26 cellular contexts compared by ENCODE assay signal in the genomic region with DNA sequence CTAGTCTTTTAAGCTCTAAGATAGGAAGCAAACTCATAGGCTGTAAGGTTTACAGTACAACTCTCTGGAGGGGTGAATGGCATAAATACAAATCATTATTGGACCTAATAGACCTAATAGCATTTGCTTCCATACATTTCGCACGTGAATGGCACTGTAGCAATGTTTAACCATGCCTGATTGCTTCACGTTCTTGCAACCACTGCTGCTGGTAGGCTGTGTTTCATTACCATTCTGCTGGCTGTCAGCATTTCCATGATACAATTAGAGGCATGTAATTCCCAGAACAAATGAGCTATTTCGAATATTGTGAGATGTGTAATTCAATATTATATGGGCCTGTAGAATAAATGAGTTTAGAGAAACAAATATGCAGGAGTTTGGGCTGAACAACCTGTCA.
"Had no signal": no experiment of that assay in that cellular context is flagged by ENCODE, and none has a peak within 500 bp of the region (broad histone marks: within the 10 kb centered on the region; RNA-seq: fewer than 3 reads in every experiment).

No MANE protein-coding gene starts in this region.

- H3K9ac ChIP-seq: KMS-11 had no signal

- H3K4me2 ChIP-seq: KMS-11 had no signal

- H3K9me3 ChIP-seq: MG63 had no signal

- H3K27me3 ChIP-seq: MG63 had no signal

- H3K4me3 ChIP-seq: MG63 had no signal

- H3K36me3 ChIP-seq: MG63 had no signal

- H3K27ac ChIP-seq: KMS-11 had no signal

- DNase-seq: Karpas-422, Kasumi-1, KG1, MG63, MM.1S, MV-4-11, NCI-H1048, NCI-H1105, NCI-H1417 treated with DMSO at 0.1 percent for 48 hours, NCI-H1436, NCI-H1436 treated with DMSO at 0.1 percent for 48 hours, NCI-H146, NCI-H1694, NCI-H1694 treated with DMSO at 0.1 percent for 48 hours, NCI-H187, NCI-H187 treated with DMSO at 0.1 percent for 48 hours, NCI-H2029, NCI-H2029 treated with DMSO at 0.1 percent for 48 hours, NCI-H2081 treated with DMSO at 0.1 percent for 48 hours, NCI-H2107, NCI-H2171, NCI-H2227 treated with DMSO at 0.1 percent for 48 hours, NCI-H226, NCI-H446, NCI-H446 treated with DMSO at 0.1 percent for 48 hours had no signal
